Comparison of ENCODE assay signal across 18 cellular contexts in the genomic region with DNA sequence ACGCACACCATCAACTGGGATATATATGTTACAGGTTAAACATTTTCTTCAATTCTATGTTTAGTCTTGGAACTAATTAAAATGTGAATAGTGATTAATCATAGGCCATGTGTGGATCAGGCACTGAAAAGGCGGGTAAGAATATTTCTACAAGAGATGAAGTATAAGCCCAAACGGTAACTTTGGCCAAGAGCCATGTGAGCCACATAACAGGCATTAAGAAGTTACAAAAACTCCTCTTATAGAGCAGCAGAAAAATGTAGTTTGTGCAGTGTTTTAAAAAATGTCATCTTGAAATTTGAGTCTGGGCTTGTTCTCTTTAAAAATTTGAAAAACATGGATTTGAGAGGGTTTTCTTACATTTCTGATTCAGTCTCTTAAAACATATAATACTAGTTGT.
DNase-seq lines count a peak whose midpoint lies in the region; ATAC-seq, FAIRE-seq and TF ChIP-seq lines count a peak whose summit lies in the region.
"Had no signal": no experiment of that assay in that cellular context is flagged by ENCODE, and none has a peak within 500 bp of the region (broad histone marks: within the 10 kb centered on the region; RNA-seq: fewer than 3 reads in every experiment).

No MANE protein-coding gene starts in this region.

- H3K4me1 ChIP-seq in HCT116 (ENCODE audit: control insufficient read depth in 1 of 2, insufficient read depth in 2 of 2, low read length in 2 of 2) (peaks cover 3 to 62% of the 10 kb centered on the region in 2 experiments; a peak in 3 of 4 replicates), RWPE2 (ENCODE audit: insufficient read depth, poor library complexity, severe bottlenecking) (no peaks in the 10 kb centered on the region), keratinocyte (ENCODE audit: control insufficient read depth, extremely low read depth, insufficient read depth, low read length) (peaks cover 10% of the 10 kb centered on the region)
- H3K4me1 ChIP-seq: HAP-1 had no signal

- DNase-seq in HCT116 (ENCODE audit: low read depth, low spot score), result no peak
- DNase-seq in RWPE2 (ENCODE audit: low spot score), result no peak
- peak; percentile 34 for DNase-seq in epithelial cell of esophagus (ENCODE audit: low read depth)
- no peak for DNase-seq in keratinocyte (ENCODE audit: low read depth, low spot score)
- no peak for DNase-seq in GOT3 (lab: John Stamatoyannopoulos, UW)
- DNase-seq in stimulated activated naive CD8-positive, alpha-beta T cell treated with anti-CD3 and anti-CD28 coated beads, Interleukin-15, amount 100 ng/mL, for 72 hours, result no peak
- DNase-seq: 8988T; Calu3; CD8-positive, alpha-beta T cell; DND-41; EL had no signal

- TF ChIP-seq CTCF in HCT116 (IDR thresholded peaks at IDR 0.05 in 2 of 3, conservative IDR thresholded peaks at IDR 0.05 in 1 of 3; ENCODE audit: borderline replicate concordance in 1 of 3, insufficient read depth in 1 of 3, low read depth in 2 of 3, low read length in 2 of 3), result no peak
- no peak for TF ChIP-seq CTCF in RWPE2 (IDR thresholded peaks at IDR 0.05; ENCODE audit: poor library complexity, severe bottlenecking)
- TF ChIP-seq CTCF in epithelial cell of esophagus (IDR thresholded peaks at IDR 0.05; ENCODE audit: insufficient read depth, low read depth, low read length, missing control alignments), result no peak
- no peak for TF ChIP-seq CTCF in keratinocyte (optimal IDR thresholded peaks at IDR 0.05 in 1 of 3, IDR thresholded peaks at IDR 0.05 in 1 of 3, conservative IDR thresholded peaks at IDR 0.05 in 1 of 3; ENCODE audit: extremely low read depth in 1 of 3, insufficient read depth in 2 of 3, low read length in 3 of 3)

- TF ChIP-seq RAD21 in HCT116 (IDR thresholded peaks at IDR 0.05; ENCODE audit: low read depth), result no peak

- H3K9ac ChIP-seq in HCT116 (ENCODE audit: low read length) (peak overlapping the region; percentile 35), keratinocyte (ENCODE audit: control insufficient read depth, extremely low read depth, insufficient read depth, low read length) (no peak overlapping the region)
- H3K9ac ChIP-seq: BLaER1 treated with 17β-estradiol and CSF1 and Interleukin-3, amounts not matched to agents 10 nM and 100 nM had no signal

- H3K9me3 Mint-ChIP-seq in stimulated activated naive CD8-positive, alpha-beta T cell treated with anti-CD3 and anti-CD28 coated beads, Interleukin-15, amount 100 ng/mL, for 72 hours, result no peaks in the 10 kb centered on the region
- H3K9me3 Mint-ChIP-seq: CD8-positive, alpha-beta T cell had no signal

- no peak overlapping the region for H3K4me3 Mint-ChIP-seq in stimulated activated naive CD8-positive, alpha-beta T cell treated with anti-CD3 and anti-CD28 coated beads, Interleukin-15, amount 100 ng/mL, for 72 hours
- H3K4me3 Mint-ChIP-seq: B cell; CD8-positive, alpha-beta T cell had no signal

- H3K27me3 ChIP-seq in HCT116 (ENCODE audit: insufficient read depth, low read length), result no peaks in the 10 kb centered on the region
- H3K27me3 ChIP-seq in RWPE2 (ENCODE audit: insufficient read depth, poor library complexity, severe bottlenecking), result no peaks in the 10 kb centered on the region
- H3K27me3 ChIP-seq in keratinocyte (ENCODE audit: control insufficient read depth, extremely low read depth, insufficient read depth, low read length), result no peaks in the 10 kb centered on the region

- dilution Hi-C loops in keratinocyte (cut with MboI; ENCODE audit: extremely low pct_ligation_motif_present, low sequenced_read_pairs), result no loop called here

- peak; percentile 9 for FAIRE-seq in keratinocyte (lab: Jason Lieb, UNC)
- FAIRE-seq: GM12878, HTR-8/SVneo had no signal

- intact Hi-C loops in HCT116 (cut with micrococcal nuclease), result no loop called here

- POLR2A ChIA-PET in HCT116 (lab: Charles Lee), result no interaction called here

- H3K4me1 Mint-ChIP-seq in stimulated activated naive CD8-positive, alpha-beta T cell treated with anti-CD3 and anti-CD28 coated beads, Interleukin-15, amount 100 ng/mL, for 72 hours, result peaks cover 16% of the 10 kb centered on the region
- H3K4me1 Mint-ChIP-seq: B cell had no signal

- CTCF ChIA-PET in HCT116 (lab: Charles Lee), result no interaction called here

- 0 out of 4 replicates have a peak, but pooled peaks cover 0 to 24% of the 10 kb centered on the region in 2 experiments for H3K36me3 ChIP-seq in HCT116 (ENCODE audit: control insufficient read depth in 1 of 2, insufficient read depth in 2 of 2, low read length in 2 of 2)
- H3K36me3 ChIP-seq in RWPE2 (ENCODE audit: low read depth), result no peaks in the 10 kb centered on the region
- no peaks in the 10 kb centered on the region for H3K36me3 ChIP-seq in keratinocyte (ENCODE audit: control insufficient read depth in 2 of 2, extremely low read depth in 1 of 2, insufficient read depth in 2 of 2, low read length in 2 of 2)
- H3K36me3 ChIP-seq: BLaER1 treated with 17β-estradiol and CSF1 and Interleukin-3, amounts not matched to agents 10 nM and 100 nM; HAP-1 had no signal

- H3K9me1 ChIP-seq in keratinocyte (ENCODE audit: control insufficient read depth, extremely low read depth, insufficient read depth, low read length), result no peaks in the 10 kb centered on the region

- ATAC-seq in HCT116 (no peak), RWPE2 (ENCODE audit: low read depth) (peak; percentile 38; the same call in 1 of the 3 replicates), GM21717 (IDR thresholded peaks at IDR 0.05; ENCODE audit: unreplicated experiment) (no peak), HG02678 (IDR thresholded peaks at IDR 0.05; ENCODE audit: unreplicated experiment) (no peak)
- no peak for ATAC-seq in stimulated activated naive CD8-positive, alpha-beta T cell treated with anti-CD3 and anti-CD28 coated beads, Interleukin-15, amount 100 ng/mL, for 72 hours
- ATAC-seq: CD8-positive, alpha-beta T cell; GM12878 had no signal

- no peak for TF ChIP-seq POLR2A in HCT116 (IDR thresholded peaks at IDR 0.05; ENCODE audit: borderline replicate concordance, extremely low read depth, insufficient read depth, insufficient read length)

- H3K79me2 ChIP-seq in HCT116 (ENCODE audit: insufficient read depth, low read length) (no peaks in the 10 kb centered on the region), keratinocyte (ENCODE audit: control insufficient read depth, insufficient read depth, low read length) (no peaks in the 10 kb centered on the region)

- H4K20me1 ChIP-seq in HCT116 (ENCODE audit: insufficient read depth), result no peaks in the 10 kb centered on the region
- H4K20me1 ChIP-seq in keratinocyte (ENCODE audit: control insufficient read depth, extremely low read depth, insufficient read depth, low read length), result no peaks in the 10 kb centered on the region
- H4K20me1 ChIP-seq: BLaER1 treated with 17β-estradiol and CSF1 and Interleukin-3, amounts not matched to agents 10 nM and 100 nM had no signal

- H3K27ac ChIP-seq in HCT116 (ENCODE audit: low read depth, low read length), result peak overlapping the region; percentile 20; the same call in 1 of the 2 replicates
- H3K27ac ChIP-seq in RWPE2 (ENCODE audit: poor library complexity, severe bottlenecking), result peak overlapping the region; percentile 61
- no peak overlapping the region for H3K27ac ChIP-seq in keratinocyte (ENCODE audit: control insufficient read depth, insufficient read depth, low read length)
- H3K27ac ChIP-seq: BLaER1 treated with 17β-estradiol and CSF1 and Interleukin-3, amounts not matched to agents 10 nM and 100 nM had no signal

- H2AFZ ChIP-seq in HCT116 (ENCODE audit: low read depth, low read length, poor library complexity, severe bottlenecking), result peak overlapping the region; percentile 79
- no peak overlapping the region for H2AFZ ChIP-seq in keratinocyte (ENCODE audit: control insufficient read depth, low read length)

- H3K4me3 ChIP-seq in HCT116 (replicated peaks in 1 of 2; ENCODE audit: low read depth in 1 of 2, low read length in 2 of 2) (no peak overlapping the region), RWPE2 (ENCODE audit: severe bottlenecking) (no peak overlapping the region), epithelial cell of esophagus (ENCODE audit: low read length) (no peak overlapping the region), keratinocyte (ENCODE audit: control insufficient read depth in 2 of 3, extremely low read depth in 1 of 3, insufficient read depth in 2 of 3, low read depth in 1 of 3, low read length in 3 of 3) (no peak overlapping the region)
- H3K4me3 ChIP-seq: BLaER1 treated with 17β-estradiol and CSF1 and Interleukin-3, amounts not matched to agents 10 nM and 100 nM; GM12878; HAP-1 had no signal

- RAD21 ChIA-PET in HCT116 (lab: Charles Lee; ENCODE audit: low non-redundant PET in 1 of 2, low total read pairs in 2 of 2, uncharacterized antibody in 2 of 2, unreplicated experiment in 2 of 2), result no interaction called here

- H3K9me3 ChIP-seq in HCT116 (ENCODE audit: control insufficient read depth in 1 of 2, insufficient read depth in 1 of 2, low read depth in 1 of 2, low read length in 2 of 2) (no peaks in the 10 kb centered on the region), RWPE2 (ENCODE audit: severe bottlenecking) (no peaks in the 10 kb centered on the region), keratinocyte (ENCODE audit: control insufficient read depth, low read depth, low read length) (no peaks in the 10 kb centered on the region)
- H3K9me3 ChIP-seq: HAP-1 had no signal

- no TSS peak for BruUV-seq in HCT116 (replicated peaks; lab: Mats Ljungman, UMichigan)

- H3K27me3 Mint-ChIP-seq in stimulated activated naive CD8-positive, alpha-beta T cell treated with anti-CD3 and anti-CD28 coated beads, Interleukin-15, amount 100 ng/mL, for 72 hours, result no peaks in the 10 kb centered on the region
- H3K27me3 Mint-ChIP-seq: B cell had no signal

- H3K9me2 ChIP-seq in HCT116 (ENCODE audit: insufficient read depth), result no peaks in the 10 kb centered on the region

- H3K4me2 ChIP-seq in HCT116 (ENCODE audit: low read length) (peak overlapping the region; percentile 13; the same call in 1 of the 2 replicates), keratinocyte (ENCODE audit: control insufficient read depth, extremely low read depth, insufficient read depth, low read depth, low read length) (no peak overlapping the region)
- H3K4me2 ChIP-seq: BLaER1 treated with 17β-estradiol and CSF1 and Interleukin-3, amounts not matched to agents 10 nM and 100 nM had no signal

- H3K27ac Mint-ChIP-seq in stimulated activated naive CD8-positive, alpha-beta T cell treated with anti-CD3 and anti-CD28 coated beads, Interleukin-15, amount 100 ng/mL, for 72 hours, result no peak overlapping the region
- H3K27ac Mint-ChIP-seq: B cell; CD8-positive, alpha-beta T cell had no signal

TF ChIP-seq in HCT116, 20 proteins besides CTCF, POLR2A, EP300 and RAD21 (continues in another document):
- TF ChIP-seq ZFX (IDR thresholded peaks at IDR 0.05) (no peak), ZNF274 (IDR thresholded peaks at IDR 0.05; ENCODE audit: low read depth, low read length) (no peak), EZH2 (IDR thresholded peaks at IDR 0.05) (no peak), SRF (IDR thresholded peaks at IDR 0.05; ENCODE audit: low read depth) (no peak), TCF7L2 (IDR thresholded peaks at IDR 0.05; ENCODE audit: borderline replicate concordance, extremely low read depth, insufficient read depth, insufficient read length) (no peak), CEBPB (IDR thresholded peaks at IDR 0.05; ENCODE audit: low read depth) (no peak), SIN3A (IDR thresholded peaks at IDR 0.05; ENCODE audit: low read depth) (no peak), YY1 (IDR thresholded peaks at IDR 0.05; ENCODE audit: extremely low read depth, insufficient replicate concordance, low read depth, low read length) (no peak)
